10 cellular contexts compared by ENCODE assay signal in genomic region chr5:35904443-35905132, GRCh38. TPM values are rescaled to one million over a fixed set of nuclear protein-coding genes. Genes with fewer than 3 reads are reported as not detected.
A peak's percentile ranks its signal among the peaks of the same experiment; 100 is the strongest.
DNase-seq lines count a peak whose midpoint lies in the region; ATAC-seq and TF ChIP-seq lines count a peak whose summit lies in the region.
"Had no signal": no experiment of that assay in that cellular context is flagged by ENCODE, and none has a peak within 500 bp of the region (broad histone marks: within the 10 kb centered on the region; RNA-seq: fewer than 3 reads in every experiment).

No MANE protein-coding gene starts in this region.

- no peak overlapping the region for H3K27ac Mint-ChIP-seq in stimulated activated memory B cell treated with anti-CD40 and anti-IgM and Interleukin-4, amounts not matched to agents 10 μg/mL and 1 μg/mL and 100 μg/mL, for 72 hours
- H3K27ac Mint-ChIP-seq: nephron had no signal

- no peaks in the 10 kb centered on the region for H3K36me3 ChIP-seq in transverse colon

- H3K27ac ChIP-seq in transverse colon = no peak overlapping the region

- in situ Hi-C loops in transverse colon (cut with MboI; ENCODE audit: low pct_ligation_motif_present in 1 of 4, low pct_unique_long_range_greater_than_20kb in 1 of 4, low sequenced_read_pairs in 3 of 4) = loop anchor here in 2 of 4 donors (25.0 kb wide), 2 partner anchors 242 to 267 kb away; no protein-coding TSS in a partner anchor

- no peak for TF ChIP-seq POLR2A in transverse colon (IDR thresholded peaks at IDR 0.05)

- TF ChIP-seq CTCF in transverse colon (IDR thresholded peaks at IDR 0.05) = no peak

- H3K4me1 Mint-ChIP-seq in activated T-cell treated with anti-CD3 and anti-CD28 coated beads, Interleukin-2, amount 50 U/mL, for 4 hours (ENCODE audit: low read depth) = peaks cover 67% of the 10 kb centered on the region
- no peaks in the 10 kb centered on the region for H3K4me1 Mint-ChIP-seq in stimulated activated memory B cell treated with anti-CD40 and anti-IgM and Interleukin-4, amounts not matched to agents 10 μg/mL and 1 μg/mL and 100 μg/mL, for 72 hours
- H3K4me1 Mint-ChIP-seq: nephron had no signal

- no peaks in the 10 kb centered on the region for H3K27me3 ChIP-seq in transverse colon

- DNase-seq in activated T-cell treated with anti-CD3 and anti-CD28 coated beads, Interleukin-2, amount 50 U/mL, for 4 hours = no peak
- DNase-seq in activated T-cell treated with anti-CD3 and anti-CD28 coated beads for 4 hours (no peak), SKM-1 treated with dmso at 0.1 percent for 144 hours (lab: John Stamatoyannopoulos, UW; ENCODE audit: unreplicated experiment) (no peak), transverse colon (no peak), NCI-H748 treated with DMSO at 0.1 percent for 48 hours (lab: John Stamatoyannopoulos, UW) (no peak)
- DNase-seq: NCI-H2171 had no signal

- TF ChIP-seq EP300 in transverse colon (IDR thresholded peaks at IDR 0.05; ENCODE audit: low read depth) = no peak

- WGBS in transverse colon (ENCODE audit: low coverage in 1 of 2), 2 donors = 64 to 65% methylated on average over 10 to 11 of the region's 11 CpGs

- no peaks in the 10 kb centered on the region for H3K9me3 ChIP-seq in transverse colon

- no peaks in the 10 kb centered on the region for H3K36me3 Mint-ChIP-seq in activated T-cell treated with anti-CD3 and anti-CD28 coated beads, Interleukin-2, amount 50 U/mL, for 4 hours (ENCODE audit: insufficient read depth)
- no peaks in the 10 kb centered on the region for H3K36me3 Mint-ChIP-seq in stimulated activated memory B cell treated with anti-CD40 and anti-IgM and Interleukin-4, amounts not matched to agents 10 μg/mL and 1 μg/mL and 100 μg/mL, for 72 hours

- no peak overlapping the region for H3K4me3 Mint-ChIP-seq in activated T-cell treated with anti-CD3 and anti-CD28 coated beads, Interleukin-2, amount 50 U/mL, for 4 hours
- no peak overlapping the region for H3K4me3 Mint-ChIP-seq in stimulated activated memory B cell treated with anti-CD40 and anti-IgM and Interleukin-4, amounts not matched to agents 10 μg/mL and 1 μg/mL and 100 μg/mL, for 72 hours
- H3K4me3 Mint-ChIP-seq: nephron had no signal

- H3K4me3 ChIP-seq in transverse colon = no peak overlapping the region

- H3K9me3 Mint-ChIP-seq in activated T-cell treated with anti-CD3 and anti-CD28 coated beads, Interleukin-2, amount 50 U/mL, for 4 hours = no peaks in the 10 kb centered on the region
- H3K9me3 Mint-ChIP-seq in stimulated activated memory B cell treated with anti-CD40 and anti-IgM and Interleukin-4, amounts not matched to agents 10 μg/mL and 1 μg/mL and 100 μg/mL, for 72 hours = no peaks in the 10 kb centered on the region

- peak; percentile 78 to 80 for ATAC-seq in activated T-cell treated with anti-CD3 and anti-CD28 coated beads, Interleukin-2, amount 50 U/mL, for 4 hours
- ATAC-seq in GM21528 (IDR thresholded peaks at IDR 0.05; ENCODE audit: low FRiP score, unreplicated experiment) (peak; percentile 55), HG03520 (IDR thresholded peaks at IDR 0.05; ENCODE audit: unreplicated experiment) (peak; percentile 63)
- ATAC-seq in stimulated activated memory B cell treated with anti-CD40 and anti-IgM and Interleukin-4, amounts not matched to agents 10 μg/mL and 1 μg/mL and 100 μg/mL, for 72 hours = peak; percentile 34

- no peaks in the 10 kb centered on the region for H3K4me1 ChIP-seq in transverse colon

- no peaks in the 10 kb centered on the region for H3K27me3 Mint-ChIP-seq in activated T-cell treated with anti-CD3 and anti-CD28 coated beads, Interleukin-2, amount 50 U/mL, for 4 hours (ENCODE audit: low read depth)
- peaks cover 9% of the 10 kb centered on the region for H3K27me3 Mint-ChIP-seq in stimulated activated memory B cell treated with anti-CD40 and anti-IgM and Interleukin-4, amounts not matched to agents 10 μg/mL and 1 μg/mL and 100 μg/mL, for 72 hours

- intact Hi-C loops in transverse colon (cut with DNase I; ENCODE audit: low total_unique reads) = no loop called here

RNA-seq across cellular contexts. Expression of gene CAPSL, which starts 33.8 kb away (rescaled TPM):
- under 1 TPM; 0.30 to 0.87 (median 0.40) TPM for total RNA-seq in activated T-cell treated with anti-CD3 and anti-CD28 coated beads, Interleukin-2, amount 50 U/mL, for 4 hours
- total RNA-seq in transverse colon = not detected

RNA-seq across cellular contexts. Expression of gene IL7R, which starts 47.9 kb away (rescaled TPM):
- total RNA-seq in activated T-cell treated with anti-CD3 and anti-CD28 coated beads, Interleukin-2, amount 50 U/mL, for 4 hours = 10 to 100 TPM; 53.5 to 65.8 (median 54.7) TPM
- 10 to 100 TPM in 2 of 4 donors, 1 to 10 TPM in 2; 3.2 to 54.8 (median 17.9) TPM for total RNA-seq in transverse colon
